7 cellular contexts compared by ENCODE assay signal in the genomic region with DNA sequence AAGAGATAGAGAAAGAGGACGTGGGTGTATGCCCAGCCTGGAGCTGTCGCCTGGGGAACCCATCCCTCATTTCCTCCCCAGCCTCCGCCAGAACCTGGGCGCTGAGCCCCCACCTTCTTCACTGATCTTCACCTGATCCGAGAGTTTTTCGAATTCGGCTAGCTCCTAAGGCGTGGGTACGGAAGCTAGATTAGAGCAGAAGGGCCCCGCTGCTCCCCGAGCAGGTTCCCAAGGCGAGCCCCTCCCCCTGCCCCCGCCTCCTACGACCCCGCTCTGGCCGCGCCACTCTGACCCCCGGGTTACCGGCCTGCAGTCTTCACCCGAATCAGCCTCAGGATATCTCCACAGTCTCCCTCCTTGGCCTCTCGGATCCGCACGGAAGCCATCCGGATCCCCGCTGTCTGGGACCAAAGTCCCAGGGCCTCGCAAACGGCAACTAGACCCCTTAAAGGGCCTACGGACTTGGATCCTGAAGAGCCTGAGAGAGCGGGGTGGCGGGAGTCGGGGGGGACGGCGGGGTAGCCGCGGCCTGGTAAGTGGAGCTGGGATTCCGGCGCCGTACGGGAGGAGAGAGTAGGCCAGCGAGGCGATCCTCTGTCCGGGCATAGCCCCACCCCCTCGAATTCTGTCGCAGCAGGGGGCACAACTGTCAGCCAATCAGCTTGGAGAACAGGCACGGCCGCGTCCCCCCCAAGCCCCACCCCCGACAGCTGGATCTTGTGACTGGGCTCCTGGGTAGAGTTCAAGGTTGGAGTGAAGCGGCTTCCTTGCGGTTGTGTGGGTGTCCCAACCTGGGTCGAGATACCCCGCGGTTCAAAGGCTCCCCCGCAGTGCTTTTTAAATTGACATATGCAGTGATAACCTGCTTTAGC.
A peak's percentile ranks its signal among the peaks of the same experiment; 100 is the strongest.
DNase-seq lines count a peak whose midpoint lies in the region; ATAC-seq lines count a peak whose summit lies in the region.

Gene SAT2 (minus strand): TSS at position 572 of the 872 bp plus-strand sequence. CDS start 186 bp downstream, at position 386.

- DNase-seq in NCI-H2196 treated with DMSO at 0.1 percent for 48 hours (lab: John Stamatoyannopoulos, UW; ENCODE audit: unreplicated experiment) (peak; percentile 30), cerebellar cortex (ENCODE audit: low spot score) (peak; percentile 94), islet precursor cell (peak; percentile 99)
- peak; percentile 76 for DNase-seq in activated CD4-positive, CD25-positive, alpha-beta regulatory T cell treated with anti-CD3 and anti-CD28 coated beads, Interleukin-2, amount 50 U/mL, for 72 hours
- DNase-seq in stimulated activated CD4-positive, alpha-beta T cell treated with anti-CD3 and anti-CD28 coated beads, Interleukin-12 subunit alpha, Interleukin-12 subunit beta, amount 100 ng/mL, for 4 hours: peak; percentile 79

- ATAC-seq in GM18511 (IDR thresholded peaks at IDR 0.05; ENCODE audit: unreplicated experiment) (peak; percentile 94), HG03039 (IDR thresholded peaks at IDR 0.05; ENCODE audit: unreplicated experiment) (peak; percentile 62)

Comparison
In these comparisons a context has a peak if more than half of its experiments do, and no peak if none do; other contexts are left out.
1. Peak in every context shown above with its lines: DNase-seq and ATAC-seq.
2. DNase-seq: peak in every context shown above with its lines; median percentile 99 in islet precursor cell; 94 in cerebellar cortex; 79 in stimulated activated CD4-positive, alpha-beta T cell treated with anti-CD3 and anti-CD28 coated beads, Interleukin-12 subunit alpha, Interleukin-12 subunit beta, amount 100 ng/mL, for 4 hours; 76 in activated CD4-positive, CD25-positive, alpha-beta regulatory T cell treated with anti-CD3 and anti-CD28 coated beads, Interleukin-2, amount 50 U/mL, for 72 hours; 30 in NCI-H2196 treated with DMSO at 0.1 percent for 48 hours.